Comparison of ENCODE assay signal across 18 cellular contexts in the genomic region with DNA sequence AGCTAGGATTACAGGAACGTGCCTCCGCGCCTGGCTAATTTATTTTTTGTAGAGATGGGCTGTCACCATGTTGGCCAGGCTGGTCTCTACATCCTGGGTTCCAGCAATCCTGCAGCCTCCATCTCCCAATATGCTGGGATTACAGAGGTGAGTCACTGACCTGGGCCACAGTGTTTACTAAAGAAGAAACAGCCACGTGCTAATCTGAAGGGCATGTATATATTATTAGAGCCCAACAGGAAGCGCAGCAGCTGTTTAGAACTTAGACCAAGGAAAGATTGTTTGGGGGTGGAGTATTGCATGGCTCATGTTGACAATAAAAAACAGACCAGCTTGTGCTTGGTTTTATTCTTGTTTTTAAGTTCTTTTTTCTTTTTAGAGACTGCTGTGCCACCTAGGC.
DNase-seq lines count a peak whose midpoint lies in the region; ATAC-seq and TF ChIP-seq lines count a peak whose summit lies in the region.
"Had no signal": no experiment of that assay in that cellular context is flagged by ENCODE, and none has a peak within 500 bp of the region (broad histone marks: within the 10 kb centered on the region; RNA-seq: fewer than 3 reads in every experiment).

No MANE protein-coding gene starts in this region.

- H3K4me1 ChIP-seq in BLaER1 (peaks cover 13% of the 10 kb centered on the region), GM23248 (ENCODE audit: insufficient read depth) (no peaks in the 10 kb centered on the region), foreskin keratinocyte (no peaks in the 10 kb centered on the region), esophagus squamous epithelium (peaks cover 0 to 6% (median 0%) of the 10 kb centered on the region in 3 donors), right atrium auricular region (no peaks in the 10 kb centered on the region)

- no peak overlapping the region for H2AFZ ChIP-seq in GM23248

- H3K9me2 ChIP-seq in GM23248 (ENCODE audit: insufficient read depth) = no peaks in the 10 kb centered on the region

- TF ChIP-seq POLR2A in esophagus squamous epithelium (IDR thresholded peaks at IDR 0.05) = no peak

- H3K27me3 ChIP-seq in BLaER1 = no peaks in the 10 kb centered on the region
- H3K27me3 ChIP-seq in GM23248 (replicated peaks; ENCODE audit: insufficient read depth) = no peaks in the 10 kb centered on the region
- H3K27me3 ChIP-seq in foreskin keratinocyte = peaks cover 14% of the 10 kb centered on the region
- peaks cover 0 to 27% (median 0%) of the 10 kb centered on the region in 4 donors for H3K27me3 ChIP-seq in esophagus squamous epithelium
- no peaks in the 10 kb centered on the region for H3K27me3 ChIP-seq in right atrium auricular region

- intact Hi-C loops in esophagus squamous epithelium (cut with DNase I) = loop anchor here (10.0 kb wide), 1 partner anchor 1023 kb away; no protein-coding TSS in a partner anchor

- TF ChIP-seq CTCF in foreskin keratinocyte (conservative IDR thresholded peaks at IDR 0.05) (no peak), esophagus squamous epithelium (IDR thresholded peaks at IDR 0.05) (no peak), right atrium auricular region (IDR thresholded peaks at IDR 0.05) (no peak)

- H3K9ac ChIP-seq in BLaER1 = no peak overlapping the region
- no peak overlapping the region for H3K9ac ChIP-seq in GM23248
- H3K9ac ChIP-seq: KMS-11 had no signal

- peak overlapping the region; percentile 39 for H3K4me2 ChIP-seq in BLaER1
- H3K4me2 ChIP-seq in GM23248 (ENCODE audit: unreplicated experiment) = no peak overlapping the region
- H3K4me2 ChIP-seq: KMS-11 had no signal

- peak; percentile 29 for DNase-seq in GM23248
- DNase-seq in NCI-H774 (lab: John Stamatoyannopoulos, UW) = peak; percentile 13
- DNase-seq in foreskin keratinocyte = no peak
- no peak for DNase-seq in esophagus squamous epithelium (lab: John Stamatoyannopoulos, UW)
- no peak for DNase-seq in right atrium auricular region (ENCODE audit: low spot score)
- DNase-seq in islet precursor cell = no peak
- DNase-seq: activated gamma-delta T cell; kidney glomerular epithelial cell; midbrain; NCI-H1436 treated with DMSO at 0.1 percent for 48 hours; NCI-H526 treated with DMSO at 0.1 percent for 48 hours; stimulated activated CD4-positive, alpha-beta T cell treated with anti-CD3 and anti-CD28 coated beads, Interleukin-1b, Interleukin-23, amount 100 ng/mL, for 48 hours; substantia nigra; T-helper 1 cell had no signal

- H4K20me1 ChIP-seq in BLaER1 (no peaks in the 10 kb centered on the region), GM23248 (ENCODE audit: insufficient read depth) (no peaks in the 10 kb centered on the region)

- ATAC-seq in foreskin keratinocyte (peak; percentile 48), GM21786 (IDR thresholded peaks at IDR 0.05; ENCODE audit: unreplicated experiment) (no peak)

- no peaks in the 10 kb centered on the region for H3F3A ChIP-seq in GM23248 (ENCODE audit: insufficient read depth)

- H3K36me3 ChIP-seq in BLaER1 (no peaks in the 10 kb centered on the region), GM23248 (ENCODE audit: low read depth) (no peaks in the 10 kb centered on the region), esophagus squamous epithelium (no peaks in the 10 kb centered on the region), right atrium auricular region (no peaks in the 10 kb centered on the region)

- no peak overlapping the region for H3K27ac ChIP-seq in BLaER1
- no peak overlapping the region for H3K27ac ChIP-seq in GM23248
- H3K27ac ChIP-seq in foreskin keratinocyte = no peak overlapping the region
- no peak overlapping the region for H3K27ac ChIP-seq in esophagus squamous epithelium
- no peak overlapping the region for H3K27ac ChIP-seq in right atrium auricular region
- H3K27ac ChIP-seq: C4-2B, KMS-11 had no signal

- H3K4me3 ChIP-seq in BLaER1 (no peak overlapping the region), GM23248 (no peak overlapping the region), esophagus squamous epithelium (no peak overlapping the region), right atrium auricular region (no peak overlapping the region)

- H3K9me3 ChIP-seq in BLaER1 (no peaks in the 10 kb centered on the region), GM23248 (ENCODE audit: low read depth) (no peaks in the 10 kb centered on the region), esophagus squamous epithelium (no peaks in the 10 kb centered on the region), right atrium auricular region (no peaks in the 10 kb centered on the region)

- 54 to 58% methylated on average over 5 of the region's 5 CpGs for WGBS in GM23248 (ENCODE audit: low coverage in 1 of 2, low lambda C conversion rate in 2 of 2, missing lambda C conversion rate in 2 of 2), 2 experiments
- 53% methylated on average over 2 to 5 of the region's 5 CpGs for WGBS in esophagus squamous epithelium, 2 donors

- no peaks in the 10 kb centered on the region for H3K79me2 ChIP-seq in GM23248 (ENCODE audit: insufficient read depth)

- in situ Hi-C loops in GM23248 (cut with MboI) = no loop called here

Comparison
In these comparisons a context has a peak if more than half of its experiments do, and no peak if none do; other contexts are left out.
1. DNase-seq: peak in GM23248 (single experiment) and NCI-H774 (single experiment); none in foreskin keratinocyte (0 of 2), esophagus squamous epithelium (single experiment), right atrium auricular region (single experiment) and islet precursor cell (single experiment).